ENCODE assay signal across 8 cellular contexts in the genomic region with DNA sequence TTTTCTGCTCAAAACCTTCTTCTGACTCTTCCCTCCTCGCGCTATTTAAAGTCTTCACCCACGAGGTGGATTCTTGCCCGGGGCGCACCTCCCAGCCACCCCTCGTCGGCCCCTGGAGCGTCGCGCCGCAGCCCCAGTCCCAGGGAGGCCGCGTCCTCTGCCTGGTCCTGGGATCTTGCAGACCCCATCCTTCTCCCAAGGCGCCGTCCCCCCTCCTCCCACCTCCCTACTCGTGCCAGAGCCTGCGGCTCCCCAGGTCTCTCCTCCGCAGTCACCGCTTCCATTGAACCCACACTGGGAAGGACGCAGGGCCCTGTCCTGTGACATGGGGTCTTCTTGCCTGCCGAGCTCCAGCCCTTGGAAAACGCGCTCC. TPM values are rescaled to one million over a fixed set of nuclear protein-coding genes. Genes with fewer than 3 reads are reported as not detected.
DNase-seq lines count a peak whose midpoint lies in the region; TF ChIP-seq lines count a peak whose summit lies in the region.

No MANE protein-coding gene starts in this region.

- H2AFZ ChIP-seq in smooth muscle cell (ENCODE audit: low read depth) = peak overlapping the region; percentile 99

- H4K20me1 ChIP-seq in smooth muscle cell (ENCODE audit: low read depth) = no peaks in the 10 kb centered on the region

- peaks cover 7% of the 10 kb centered on the region for H3K9me3 Mint-ChIP-seq in activated T-cell treated with anti-CD3 and anti-CD28 coated beads, Interleukin-2, amount 50 U/mL, for 24 hours

- H3F3A ChIP-seq in smooth muscle cell (ENCODE audit: low read depth) = peaks cover 5% of the 10 kb centered on the region

- no peak for DNase-seq in activated T-cell treated with anti-CD3 and anti-CD28 coated beads, Interleukin-2, amount 50 U/mL, for 24 hours
- no peak for DNase-seq in activated T-cell treated with anti-CD3 and anti-CD28 coated beads for 4 hours
- DNase-seq in HT-29 (ENCODE audit: low spot score) = peak; percentile 4
- DNase-seq in astrocyte of the spinal cord (ENCODE audit: low read depth, low spot score) = peak; percentile 0
- DNase-seq in iPS-NIHi11 (ENCODE audit: low spot score) = peak; percentile 18
- no peak for DNase-seq in smooth muscle cell (lab: John Stamatoyannopoulos, UW; ENCODE audit: unreplicated experiment)
- DNase-seq in 8988T = no peak
- DNase-seq in NCI-H774 (lab: John Stamatoyannopoulos, UW) = no peak

- peak overlapping the region; percentile 96 for H3K9ac ChIP-seq in smooth muscle cell (ENCODE audit: low read depth)

- H3K4me2 ChIP-seq in smooth muscle cell = peak overlapping the region; percentile 95

- no peak for TF ChIP-seq CTCF in astrocyte of the spinal cord (IDR thresholded peaks at IDR 0.05; ENCODE audit: low read depth, low read length)
- TF ChIP-seq CTCF in smooth muscle cell (IDR thresholded peaks at IDR 0.05; ENCODE audit: borderline replicate concordance, insufficient read depth, poor library complexity, severe bottlenecking) = no peak

- H3K9me3 ChIP-seq in smooth muscle cell (replicated peaks; ENCODE audit: low read depth) = no peaks in the 10 kb centered on the region

- peak overlapping the region; percentile 88 for H3K27ac ChIP-seq in smooth muscle cell (ENCODE audit: low read depth)

- no peaks in the 10 kb centered on the region for H3K36me3 ChIP-seq in smooth muscle cell (ENCODE audit: low read depth)

- peaks cover 46% of the 10 kb centered on the region for H3K79me2 ChIP-seq in smooth muscle cell (ENCODE audit: low read depth)

- peak overlapping the region; percentile 85 for H3K4me3 ChIP-seq in astrocyte of the spinal cord (ENCODE audit: low read depth, low read length)
- peak overlapping the region; percentile 92 for H3K4me3 ChIP-seq in smooth muscle cell

- peak overlapping the region; percentile 97 for H3K4me3 Mint-ChIP-seq in activated T-cell treated with anti-CD3 and anti-CD28 coated beads, Interleukin-2, amount 50 U/mL, for 24 hours

- H3K4me1 ChIP-seq in smooth muscle cell (ENCODE audit: low read depth) = peaks cover 5% of the 10 kb centered on the region

- in situ Hi-C loops in astrocyte of the spinal cord (cut with HindIII; ENCODE audit: low sequenced_read_pairs) = no loop called here

- H3K27me3 ChIP-seq in smooth muscle cell (ENCODE audit: low read depth) = no peaks in the 10 kb centered on the region

- WGBS in smooth muscle cell (ENCODE audit: low lambda C conversion rate) = 1% methylated on average over 17 of the region's 23 CpGs

- peaks cover 26% of the 10 kb centered on the region for H3K4me1 Mint-ChIP-seq in activated T-cell treated with anti-CD3 and anti-CD28 coated beads, Interleukin-2, amount 50 U/mL, for 24 hours (ENCODE audit: low read depth)

- H3K36me3 Mint-ChIP-seq in activated T-cell treated with anti-CD3 and anti-CD28 coated beads, Interleukin-2, amount 50 U/mL, for 24 hours (ENCODE audit: low read depth) = peaks cover 53% of the 10 kb centered on the region

- H3K27me3 Mint-ChIP-seq in activated T-cell treated with anti-CD3 and anti-CD28 coated beads, Interleukin-2, amount 50 U/mL, for 24 hours = no peaks in the 10 kb centered on the region

- peak overlapping the region; percentile 97 for H3K27ac Mint-ChIP-seq in activated T-cell treated with anti-CD3 and anti-CD28 coated beads, Interleukin-2, amount 50 U/mL, for 24 hours

RNA-seq across cellular contexts. Expression of a gene that starts 0.5 kb away (rescaled TPM):
- total RNA-seq in HT-29 (2014; rRNA removed; shearing (Covaris generic)) = 1.8 and 2.1 TPM in 2 replicates
- 30.2 and 41.3 TPM in 2 replicates for total RNA-seq in smooth muscle cell
- 1.3 and 3.7 TPM in 2 replicates for polyA plus RNA-seq in smooth muscle cell

RNA-seq across cellular contexts. Expression of a gene that starts 42.1 kb away (rescaled TPM):
- 2.1 and 2.2 TPM in 2 replicates for total RNA-seq in HT-29 (2014; rRNA removed; shearing (Covaris generic))
- total RNA-seq in smooth muscle cell = 10.0 and 11.3 TPM in 2 replicates
- 5.5 and 6.1 TPM in 2 replicates for polyA plus RNA-seq in smooth muscle cell

Comparison
In these comparisons a context has a peak if more than half of its experiments do, and no peak if none do; other contexts are left out.
1. DNase-seq: peak in HT-29 (single experiment), astrocyte of the spinal cord (single experiment) and iPS-NIHi11 (single experiment); none in activated T-cell treated with anti-CD3 and anti-CD28 coated beads, Interleukin-2, amount 50 U/mL, for 24 hours (single experiment), activated T-cell treated with anti-CD3 and anti-CD28 coated beads for 4 hours (single experiment), smooth muscle cell (single experiment), 8988T (single experiment) and NCI-H774 (single experiment).
2. RNA of a gene that starts 0.5 kb away (total RNA-seq): 30.2 to 41.3 TPM in smooth muscle cell; 1.8 to 2.1 TPM in HT-29; every median in the first group is over 10 times any median in the second.